ENCODE assay signal across 8 cellular contexts in genomic region chr1:51729824-51730284, GRCh38.
DNase-seq lines count a peak whose midpoint lies in the region; ATAC-seq and TF ChIP-seq lines count a peak whose summit lies in the region.

No MANE protein-coding gene starts in this region.

- in situ Hi-C loops in GM23248 (cut with MboI) = no loop called here

- H3K4me2 ChIP-seq in GM23248 (ENCODE audit: unreplicated experiment) = peak overlapping the region; percentile 92

- ATAC-seq in GM18498 (IDR thresholded peaks at IDR 0.05; ENCODE audit: unreplicated experiment) = peak; percentile 31
- peak; percentile 48 for ATAC-seq in left colon
- ATAC-seq in thoracic aorta (ENCODE audit: insufficient number of reproducible peaks, low FRiP score, low read depth) = no peak

- H3K4me1 Mint-ChIP-seq in brain = peaks cover 63% of the 10 kb centered on the region

- peak overlapping the region; percentile 78 for H2AFZ ChIP-seq in GM23248

- no peaks in the 10 kb centered on the region for H3K9me2 ChIP-seq in GM23248 (ENCODE audit: insufficient read depth)

- peak overlapping the region; percentile 80 for H3K9ac ChIP-seq in GM23248

- 13 to 21% methylated on average over 16 to 28 of the region's 28 CpGs for WGBS in GM23248 (ENCODE audit: low coverage in 1 of 2, low lambda C conversion rate in 2 of 2, missing lambda C conversion rate in 2 of 2), 2 experiments

- 0 out of 2 replicates have a peak, but pooled peaks cover 7% of the 10 kb centered on the region for H3F3A ChIP-seq in GM23248 (ENCODE audit: insufficient read depth)

- peaks cover 4% of the 10 kb centered on the region for H3K27me3 Mint-ChIP-seq in brain

- H3K27ac ChIP-seq in GM23248 (peak overlapping the region; percentile 15), thoracic aorta (peak overlapping the region; percentile 44 to 74)

- DNase-seq in GM23248 (peak; percentile 39), M059J (ENCODE audit: low read depth) (peak; percentile 40), left colon (no peak), thoracic aorta (ENCODE audit: low spot score) (no peak), GM10266 (ENCODE audit: extremely low spot score) (no peak)
- no peak for DNase-seq in activated CD4-positive, CD25-positive, alpha-beta regulatory T cell (lab: John Stamatoyannopoulos, UW)

- peaks cover 3% of the 10 kb centered on the region for H3K36me3 Mint-ChIP-seq in brain

- H3K9me3 ChIP-seq in GM23248 (ENCODE audit: low read depth) (no peaks in the 10 kb centered on the region), thoracic aorta (no peaks in the 10 kb centered on the region)

- intact Hi-C loops in left colon (cut with DNase I, micrococcal nuclease) = no loop called here

- H3K4me3 ChIP-seq in GM23248 = peak overlapping the region; percentile 82
- peak overlapping the region; percentile 75 for H3K4me3 ChIP-seq in thoracic aorta

- H3K4me3 Mint-ChIP-seq in brain = peak overlapping the region; percentile 82 to 89 (median 83)

- H3K36me3 ChIP-seq in GM23248 (ENCODE audit: low read depth) = no peaks in the 10 kb centered on the region
- H3K36me3 ChIP-seq in thoracic aorta = no peaks in the 10 kb centered on the region

- TF ChIP-seq CTCF in brain (conservative IDR thresholded peaks at IDR 0.05) = no peak
- TF ChIP-seq CTCF in thoracic aorta (IDR thresholded peaks at IDR 0.05) = no peak
- TF ChIP-seq CTCF in GM10266 (IDR thresholded peaks at IDR 0.05; ENCODE audit: control insufficient read depth, insufficient read depth, low read depth, missing control alignments) = no peak

- H3K27me3 ChIP-seq in GM23248 (replicated peaks; ENCODE audit: insufficient read depth) = no peaks in the 10 kb centered on the region
- H3K27me3 ChIP-seq in thoracic aorta (replicated peaks; ENCODE audit: insufficient read depth) = no peaks in the 10 kb centered on the region

- peak overlapping the region in 4 of 5 experiments; percentile 23 to 74 (median 50) for H3K27ac Mint-ChIP-seq in brain

- peaks cover 79% of the 10 kb centered on the region for H3K79me2 ChIP-seq in GM23248 (ENCODE audit: insufficient read depth)

- peaks cover 10% of the 10 kb centered on the region; the same call in 1 of the 2 replicates for H3K4me1 ChIP-seq in GM23248 (ENCODE audit: insufficient read depth)
- peaks cover 40 to 83% of the 10 kb centered on the region in 2 donors for H3K4me1 ChIP-seq in thoracic aorta (ENCODE audit: control insufficient read depth in 1 of 2, low read depth in 2 of 2)

- H3K9me3 Mint-ChIP-seq in brain = peaks cover 0 to 4% (median 0%) of the 10 kb centered on the region in 5 experiments

- no peaks in the 10 kb centered on the region for H4K20me1 ChIP-seq in GM23248 (ENCODE audit: insufficient read depth)

Comparison
In these comparisons a context has a peak if more than half of its experiments do, and no peak if none do; other contexts are left out.
1. DNase-seq: peak in GM23248 (single experiment) and M059J (single experiment); none in left colon (0 of 2), thoracic aorta (single experiment), activated CD4-positive, CD25-positive, alpha-beta regulatory T cell (0 of 4) and GM10266 (single experiment).